In genomic region chr18:79516441-79516931, GRCh38 we compare ENCODE assay signal across 10 cellular contexts.
A peak's percentile ranks its signal among the peaks of the same experiment; 100 is the strongest.
DNase-seq lines count a peak whose midpoint lies in the region; ATAC-seq lines count a peak whose summit lies in the region.
"Had no signal": no experiment of that assay in that cellular context is flagged by ENCODE, and none has a peak within 500 bp of the region (broad histone marks: within the 10 kb centered on the region; RNA-seq: fewer than 3 reads in every experiment).

No MANE protein-coding gene starts in this region.

- no peaks in the 10 kb centered on the region for H3K27me3 Mint-ChIP-seq in T-helper 1 cell treated with Interleukin-12 subunit alpha and Interleukin-12 subunit beta and Interleukin-4 antibody, amounts not matched to agents 30 μg/mL and 1 μg/mL, for 36 hours (ENCODE audit: low read depth)
- no peaks in the 10 kb centered on the region for H3K27me3 Mint-ChIP-seq in stimulated activated naive CD8-positive, alpha-beta T cell treated with anti-CD3 and anti-CD28 coated beads, Interleukin-15, amount 100 ng/mL, for 72 hours

- H3K36me3 Mint-ChIP-seq in T-helper 1 cell treated with Interleukin-12 subunit alpha and Interleukin-12 subunit beta and Interleukin-4 antibody, amounts not matched to agents 30 μg/mL and 1 μg/mL, for 36 hours (ENCODE audit: low read depth), result peaks cover 9% of the 10 kb centered on the region

- H3K9me3 Mint-ChIP-seq in T-helper 1 cell treated with Interleukin-12 subunit alpha and Interleukin-12 subunit beta and Interleukin-4 antibody, amounts not matched to agents 30 μg/mL and 1 μg/mL, for 36 hours, result no peaks in the 10 kb centered on the region
- H3K9me3 Mint-ChIP-seq in stimulated activated naive CD8-positive, alpha-beta T cell treated with anti-CD3 and anti-CD28 coated beads, Interleukin-15, amount 100 ng/mL, for 72 hours, result no peaks in the 10 kb centered on the region

- peaks cover 33% of the 10 kb centered on the region for H3K4me1 Mint-ChIP-seq in T-helper 1 cell treated with Interleukin-12 subunit alpha and Interleukin-12 subunit beta and Interleukin-4 antibody, amounts not matched to agents 30 μg/mL and 1 μg/mL, for 36 hours (ENCODE audit: low read depth)
- peaks cover 73% of the 10 kb centered on the region for H3K4me1 Mint-ChIP-seq in stimulated activated naive CD8-positive, alpha-beta T cell treated with anti-CD3 and anti-CD28 coated beads, Interleukin-15, amount 100 ng/mL, for 72 hours

- peak; percentile 44 for ATAC-seq in stimulated activated naive CD8-positive, alpha-beta T cell treated with anti-CD3 and anti-CD28 coated beads, Interleukin-15, amount 100 ng/mL, for 72 hours
- ATAC-seq in GM21576 (IDR thresholded peaks at IDR 0.05; ENCODE audit: unreplicated experiment) (no peak), HG02610 (IDR thresholded peaks at IDR 0.05; ENCODE audit: unreplicated experiment) (no peak)

- DNase-seq in T-helper 1 cell (no peak), islet precursor cell (peak; percentile 25), NCI-H2227 treated with DMSO at 0.1 percent for 48 hours (lab: John Stamatoyannopoulos, UW) (no peak)
- peak; percentile 65 for DNase-seq in activated CD8-positive, alpha-beta memory T cell treated with anti-CD3 and anti-CD28 coated beads, Interleukin-2, amount 50 U/mL, for 48 hours
- DNase-seq in stimulated activated naive CD8-positive, alpha-beta T cell treated with anti-CD3 and anti-CD28 coated beads, Interleukin-15, amount 100 ng/mL, for 72 hours, result peak in 1 of 2 donors; percentile 13
- DNase-seq: NCI-H1930, retina had no signal

- H3K4me3 Mint-ChIP-seq in T-helper 1 cell treated with Interleukin-12 subunit alpha and Interleukin-12 subunit beta and Interleukin-4 antibody, amounts not matched to agents 30 μg/mL and 1 μg/mL, for 36 hours, result peak overlapping the region; percentile 72
- peak overlapping the region; percentile 81 to 83 for H3K4me3 Mint-ChIP-seq in stimulated activated naive CD8-positive, alpha-beta T cell treated with anti-CD3 and anti-CD28 coated beads, Interleukin-15, amount 100 ng/mL, for 72 hours

- peak overlapping the region; percentile 89 for H3K27ac Mint-ChIP-seq in T-helper 1 cell treated with Interleukin-12 subunit alpha and Interleukin-12 subunit beta and Interleukin-4 antibody, amounts not matched to agents 30 μg/mL and 1 μg/mL, for 36 hours
- peak overlapping the region; percentile 98 for H3K27ac Mint-ChIP-seq in stimulated activated naive CD8-positive, alpha-beta T cell treated with anti-CD3 and anti-CD28 coated beads, Interleukin-15, amount 100 ng/mL, for 72 hours

Comparison
In these comparisons a context has a peak if more than half of its experiments do, and no peak if none do; other contexts are left out.
1. DNase-seq: peak in activated CD8-positive, alpha-beta memory T cell treated with anti-CD3 and anti-CD28 coated beads, Interleukin-2, amount 50 U/mL, for 48 hours (single experiment) and islet precursor cell (single experiment); none in T-helper 1 cell (0 of 5) and NCI-H2227 treated with DMSO at 0.1 percent for 48 hours (single experiment).